Comparison of ENCODE assay signal across 17 cellular contexts in genomic region chr17:3773511-3773910, GRCh38. TPM values are rescaled to one million over a fixed set of nuclear protein-coding genes. Genes with fewer than 3 reads are reported as not detected.
DNase-seq lines count a peak whose midpoint lies in the region; ATAC-seq, FAIRE-seq and TF ChIP-seq lines count a peak whose summit lies in the region.
"Had no signal": no experiment of that assay in that cellular context is flagged by ENCODE, and none has a peak within 500 bp of the region (broad histone marks: within the 10 kb centered on the region; RNA-seq: fewer than 3 reads in every experiment).

No MANE protein-coding gene starts in this region.

- no peak overlapping the region for H3K4me3 ChIP-seq in astrocyte of the cerebellum (ENCODE audit: low read depth, low read length)
- H3K4me3 ChIP-seq in upper lobe of right lung: no peak overlapping the region
- H3K4me3 ChIP-seq: coronary artery, GM23338 had no signal

- H3K9me3 ChIP-seq in upper lobe of right lung: no peaks in the 10 kb centered on the region

- DNase-seq in ACHN (peak; percentile 54), HTR-8/SVneo (ENCODE audit: insufficient read length, low spot score) (peak; percentile 64), astrocyte of the cerebellum (ENCODE audit: low read depth) (peak; percentile 6), iris pigment epithelial cell (ENCODE audit: low read depth) (peak; percentile 63), upper lobe of right lung (no peak)
- no peak for DNase-seq in stimulated activated CD8-positive, alpha-beta memory T cell treated with anti-CD3 and anti-CD28 coated beads, Interleukin-4, amount 100 ng/mL, for 48 hours
- no peak for DNase-seq in activated CD4-positive, alpha-beta T cell treated with anti-CD3 and anti-CD28 coated beads, Interleukin-2, amount 50 U/mL, for 1 hour
- DNase-seq: activated CD4-positive, alpha-beta T cell treated with anti-CD3 and anti-CD28 coated beads, Interleukin-2, amount 10 ng/mL, durations not matched to agents 24 days and 14 days; activated naive CD8-positive, alpha-beta T cell treated with anti-CD3 and anti-CD28 coated beads, Interleukin-2, amount 50 U/mL, for 24 hours; activated T-cell treated with anti-CD3 and anti-CD28 coated beads, Interleukin-2, amount 50 U/mL, for 4 hours; Calu3; NCI-H187; NCI-H526; stimulated activated naive CD8-positive, alpha-beta T cell treated with anti-CD3 and anti-CD28 coated beads, Interleukin-15, Interleukin-2, amounts not matched to agents 100 U/mL and 50 U/mL, for 24 hours had no signal

- intact Hi-C loops in upper lobe of right lung (cut with DNase I): no loop called here

- H3K36me3 ChIP-seq in upper lobe of right lung: no peaks in the 10 kb centered on the region

- in situ Hi-C loops in ACHN (cut with HindIII; ENCODE audit: low pct_ligation_motif_present, low pct_unique_long_range_greater_than_20kb, low sequenced_read_pairs) (no loop called here), astrocyte of the cerebellum (cut with HindIII; ENCODE audit: low sequenced_read_pairs) (no loop called here)

- no peak for TF ChIP-seq CTCF in astrocyte of the cerebellum (IDR thresholded peaks at IDR 0.05; ENCODE audit: low read depth, low read length, missing control alignments)
- no peak for TF ChIP-seq CTCF in upper lobe of right lung (IDR thresholded peaks at IDR 0.05)

- ATAC-seq in HG03342 (IDR thresholded peaks at IDR 0.05; ENCODE audit: unreplicated experiment) (no peak), upper lobe of right lung (no peak)
- ATAC-seq: activated naive CD8-positive, alpha-beta T cell treated with anti-CD3 and anti-CD28 coated beads, Interleukin-2, amount 50 U/mL, for 24 hours; activated T-cell treated with anti-CD3 and anti-CD28 coated beads, Interleukin-2, amount 50 U/mL, for 4 hours; stimulated activated naive CD8-positive, alpha-beta T cell treated with anti-CD3 and anti-CD28 coated beads, Interleukin-15, Interleukin-2, amounts not matched to agents 100 U/mL and 50 U/mL, for 24 hours had no signal

- no peak overlapping the region for H3K27ac ChIP-seq in upper lobe of right lung
- H3K27ac ChIP-seq: coronary artery had no signal

- H3K4me1 ChIP-seq in upper lobe of right lung: no peaks in the 10 kb centered on the region

- no peaks in the 10 kb centered on the region for H3K27me3 ChIP-seq in upper lobe of right lung

- FAIRE-seq in HTR-8/SVneo (lab: Jason Lieb, UNC): no peak

RNA-seq across cellular contexts. Expression of gene ITGAE, which starts 27.5 kb away (rescaled TPM):
- total RNA-seq in upper lobe of right lung: 24.2 TPM

RNA-seq across cellular contexts. Expression of gene HASPIN, which starts 49.8 kb away (rescaled TPM):
- total RNA-seq in upper lobe of right lung: 0.41 TPM

Comparison
In these comparisons a context has a peak if more than half of its experiments do, and no peak if none do; other contexts are left out.
1. DNase-seq: peak in ACHN (single experiment), HTR-8/SVneo (single experiment), astrocyte of the cerebellum (single experiment) and iris pigment epithelial cell (single experiment); none in stimulated activated CD8-positive, alpha-beta memory T cell treated with anti-CD3 and anti-CD28 coated beads, Interleukin-4, amount 100 ng/mL, for 48 hours (single experiment), upper lobe of right lung (single experiment) and activated CD4-positive, alpha-beta T cell treated with anti-CD3 and anti-CD28 coated beads, Interleukin-2, amount 50 U/mL, for 1 hour (single experiment).